Comparison of ENCODE assay signal across 10 cellular contexts in the genomic region with DNA sequence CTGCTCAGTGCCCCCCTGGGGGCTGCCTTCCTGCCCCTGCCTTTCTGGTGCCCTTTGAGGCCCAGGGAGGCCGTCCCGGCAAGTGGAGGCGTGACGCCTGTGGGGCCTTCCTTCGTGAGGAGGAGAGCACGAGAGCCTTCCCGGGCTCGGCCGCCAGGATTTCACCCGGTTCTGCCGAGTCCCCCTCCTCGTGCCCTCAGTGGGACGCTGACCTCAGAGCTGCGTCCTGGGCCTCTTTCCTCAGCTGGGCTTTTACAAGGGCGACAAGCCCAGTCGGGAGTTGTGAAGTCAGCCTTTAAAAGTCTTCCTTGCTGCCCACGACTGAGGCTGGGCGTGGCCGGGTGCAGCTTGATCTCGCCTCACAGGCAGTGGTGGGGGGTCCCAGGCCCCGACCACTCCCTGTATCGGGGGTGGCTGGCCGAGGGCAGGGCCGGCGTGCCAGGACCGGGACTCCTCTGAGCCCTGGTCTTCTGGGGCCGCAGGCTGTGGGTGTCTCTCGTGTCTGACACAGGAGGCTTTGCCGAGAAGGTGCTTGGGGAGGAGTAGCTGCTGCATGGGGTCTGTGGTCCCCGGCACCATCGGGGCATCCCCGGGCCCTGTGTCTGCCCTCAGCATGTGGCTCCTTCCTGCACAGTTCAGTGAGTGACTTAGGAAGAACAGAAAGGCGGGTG. TPM values are rescaled to one million over a fixed set of nuclear protein-coding genes. Genes with fewer than 3 reads are reported as not detected.
A peak's percentile ranks its signal among the peaks of the same experiment; 100 is the strongest.
DNase-seq lines count a peak whose midpoint lies in the region; ATAC-seq and TF ChIP-seq lines count a peak whose summit lies in the region.
"Had no signal": no experiment of that assay in that cellular context is flagged by ENCODE, and none has a peak within 500 bp of the region (broad histone marks: within the 10 kb centered on the region; RNA-seq: fewer than 3 reads in every experiment).

No MANE protein-coding gene starts in this region.

- no peaks in the 10 kb centered on the region; the same call in 1 of the 2 replicates for H3K36me3 ChIP-seq in Caco-2 (ENCODE audit: control insufficient read depth, insufficient read depth, low read length)
- H3K36me3 ChIP-seq: BE2C had no signal

- H3K4me1 Mint-ChIP-seq in Caco-2 (ENCODE audit: low read depth, unreplicated experiment): no peaks in the 10 kb centered on the region

- H3K4me1 ChIP-seq in Caco-2: peaks cover 22% of the 10 kb centered on the region
- H3K4me1 ChIP-seq: BE2C had no signal

- H3K27ac Mint-ChIP-seq in Caco-2 (ENCODE audit: unreplicated experiment): peak overlapping the region; percentile 26

- no peak overlapping the region for H3K4me3 ChIP-seq in Caco-2 (ENCODE audit: low read depth, low read length)
- H3K4me3 ChIP-seq in skin epidermis: no peak overlapping the region

- intact Hi-C loops in Caco-2 (cut with micrococcal nuclease; ENCODE audit: unreplicated experiment) (no loop called here), left colon (cut with DNase I, micrococcal nuclease) (no loop called here)

- CTCF ChIA-PET in Caco-2 (lab: Charles Lee): no interaction called here

- peak overlapping the region in 19 of 21 experiments; percentile 29 to 92 (median 72) for H3K27ac ChIP-seq in skin epidermis

- no peaks in the 10 kb centered on the region for H3K9me3 ChIP-seq in Caco-2

- no peak for DNase-seq in Caco-2
- DNase-seq in T47D (ENCODE audit: low read depth in 1 of 2, low spot score in 1 of 2): peak; percentile 58 to 60
- no peak for DNase-seq in left colon
- no peak for DNase-seq in GM13976 (ENCODE audit: low spot score)
- DNase-seq in A172 (ENCODE audit: low spot score): no peak
- no peak for DNase-seq in stimulated activated CD4-positive, alpha-beta T cell treated with anti-CD3 and anti-CD28 coated beads, Interleukin-12 subunit alpha, Interleukin-12 subunit beta, amount 100 ng/mL, for 4 hours
- DNase-seq: BE2C, T-helper 2 cell had no signal

- no peaks in the 10 kb centered on the region for H3K9me3 Mint-ChIP-seq in Caco-2 (ENCODE audit: unreplicated experiment)

- TF ChIP-seq CTCF in Caco-2 (IDR thresholded peaks at IDR 0.05; ENCODE audit: insufficient read depth in 1 of 2, low read depth in 1 of 2, low read length in 1 of 2, severe bottlenecking in 1 of 2, unreplicated experiment in 1 of 2) (no peak), GM13976 (IDR thresholded peaks at IDR 0.05; ENCODE audit: borderline replicate concordance, control extremely low read depth, extremely low read depth, insufficient read depth, missing control alignments) (no peak)

- POLR2A ChIA-PET in Caco-2 (lab: Charles Lee): no interaction called here

- in situ Hi-C loops in T47D (cut with HindIII; ENCODE audit: low pct_unique_long_range_greater_than_20kb, low sequenced_read_pairs) (no loop called here), GM13976 (cut with MboI; ENCODE audit: low sequenced_read_pairs, unreplicated experiment) (no loop called here)

- H3K27me3 ChIP-seq in Caco-2 (replicated peaks; ENCODE audit: control insufficient read depth, insufficient read depth, low read length): no peaks in the 10 kb centered on the region
- H3K27me3 ChIP-seq: BE2C had no signal

- H3K36me3 Mint-ChIP-seq in Caco-2 (ENCODE audit: insufficient read depth, unreplicated experiment): peaks cover 6% of the 10 kb centered on the region

- peak; percentile 43 for ATAC-seq in left colon
- no peak for ATAC-seq in HG03469 (IDR thresholded peaks at IDR 0.05; ENCODE audit: unreplicated experiment)

- BruUV-seq in Caco-2 (replicated peaks; lab: Mats Ljungman, UMichigan): no TSS peak

- no peaks in the 10 kb centered on the region for H3K27me3 Mint-ChIP-seq in Caco-2 (ENCODE audit: insufficient read depth, unreplicated experiment)

- no peak overlapping the region for H3K4me3 Mint-ChIP-seq in Caco-2 (ENCODE audit: unreplicated experiment)

RNA-seq across cellular contexts. Expression of gene FAM20C, which starts 41.8 kb away (rescaled TPM):
- 34.0 and 37.6 TPM in 2 replicates for total RNA-seq in Caco-2 (2022)
- 10 to 100 TPM; 11.3 to 16.9 TPM for total RNA-seq in left colon
- total RNA-seq in A172 (2014; rRNA removed; shearing (Covaris generic)): 27.1 and 30.2 TPM in 2 replicates

RNA-seq across cellular contexts. Expression of gene FOXL3, which starts 55.8 kb away (rescaled TPM):
- total RNA-seq in Caco-2 (2022) (not detected in 2 replicates), left colon (under 1 TPM in 1 of 2 donors, not detected in 1; 0.92 TPM)
- not detected in 2 replicates for total RNA-seq in A172 (2014; rRNA removed; shearing (Covaris generic))

Comparison
In these comparisons a context has a peak if more than half of its experiments do, and no peak if none do; other contexts are left out.
1. DNase-seq: peak in T47D (2 of 2); none in Caco-2 (0 of 2), left colon (0 of 2), GM13976 (single experiment), A172 (single experiment) and stimulated activated CD4-positive, alpha-beta T cell treated with anti-CD3 and anti-CD28 coated beads, Interleukin-12 subunit alpha, Interleukin-12 subunit beta, amount 100 ng/mL, for 4 hours (single experiment).